2 cellular contexts compared by ENCODE assay signal in the genomic region with DNA sequence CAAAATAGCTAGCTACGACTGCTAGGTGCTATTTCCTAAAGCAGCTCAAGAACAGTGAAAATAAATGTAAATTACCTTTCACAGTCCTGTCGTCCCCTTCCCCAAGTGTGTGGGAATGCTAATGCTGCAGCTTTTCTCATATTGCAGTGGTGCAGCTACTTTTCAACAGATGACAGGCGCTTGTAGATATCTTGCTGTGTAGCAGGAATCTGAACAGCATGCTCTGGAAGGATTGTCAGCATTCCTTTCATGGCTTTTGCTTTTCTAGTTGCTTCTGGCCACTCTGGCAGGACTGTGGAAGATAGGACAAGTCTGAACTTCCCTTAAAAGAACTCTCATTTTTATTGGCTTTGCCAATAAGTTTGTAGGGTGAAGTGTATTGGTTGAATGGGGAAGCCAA.
A peak's percentile ranks its signal among the peaks of the same experiment; 100 is the strongest.
TF ChIP-seq lines count a peak whose summit lies in the region.

No MANE protein-coding gene starts in this region.

TF ChIP-seq in IMR-90, 13 proteins besides CTCF, POLR2A, EP300 and RAD21:
- no peak for TF ChIP-seq RCOR1 (IDR thresholded peaks at IDR 0.05; ENCODE audit: insufficient replicate concordance, low read length)
- TF ChIP-seq NFE2L2 (IDR thresholded peaks at IDR 0.05; ENCODE audit: low read depth, low read length), result no peak
- no peak for TF ChIP-seq MAZ (IDR thresholded peaks at IDR 0.05; ENCODE audit: borderline replicate concordance, low read depth, low read length)
- no peak for TF ChIP-seq RFX5 (IDR thresholded peaks at IDR 0.05; ENCODE audit: low read depth, low read length)
- TF ChIP-seq, protein P1, sequence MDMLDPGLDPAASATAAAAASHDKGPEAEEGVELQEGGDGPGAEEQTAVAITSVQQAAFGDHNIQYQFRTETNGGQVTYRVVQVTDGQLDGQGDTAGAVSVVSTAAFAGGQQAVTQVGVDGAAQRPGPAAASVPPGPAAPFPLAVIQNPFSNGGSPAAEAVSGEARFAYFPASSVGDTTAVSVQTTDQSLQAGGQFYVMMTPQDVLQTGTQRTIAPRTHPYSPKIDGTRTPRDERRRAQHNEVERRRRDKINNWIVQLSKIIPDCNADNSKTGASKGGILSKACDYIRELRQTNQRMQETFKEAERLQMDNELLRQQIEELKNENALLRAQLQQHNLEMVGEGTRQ (IDR thresholded peaks at IDR 0.05; ENCODE audit: low read depth, low read length), result no peak
- no peak for TF ChIP-seq MXI1 (IDR thresholded peaks at IDR 0.05; ENCODE audit: borderline replicate concordance, low read depth, low read length)
- TF ChIP-seq CHD1 (IDR thresholded peaks at IDR 0.05; ENCODE audit: low read depth, low read length), result no peak
- TF ChIP-seq MAFK (IDR thresholded peaks at IDR 0.05; ENCODE audit: low read depth, low read length), result no peak
- no peak for TF ChIP-seq CEBPB (IDR thresholded peaks at IDR 0.05; ENCODE audit: low read depth, low read length)
- no peak for TF ChIP-seq BHLHE40 (IDR thresholded peaks at IDR 0.05; ENCODE audit: low read depth, low read length)
- TF ChIP-seq FOS (IDR thresholded peaks at IDR 0.05; ENCODE audit: low read depth, low read length), result no peak
- no peak for TF ChIP-seq ELK1 (IDR thresholded peaks at IDR 0.05; ENCODE audit: borderline replicate concordance, low read depth, low read length)
- TF ChIP-seq SMC3 (IDR thresholded peaks at IDR 0.05; ENCODE audit: low read depth, low read length), result no peak

TF ChIP-seq in neural cell, 6 proteins besides CTCF, POLR2A, EP300 and RAD21 (continued from another document):
- TF ChIP-seq TAF1 (IDR thresholded peaks at IDR 0.05; ENCODE audit: low read depth), result no peak
- no peak for TF ChIP-seq EZH2 (IDR thresholded peaks at IDR 0.05; ENCODE audit: borderline replicate concordance, insufficient read depth, low read length, poor library complexity, severe bottlenecking)
- TF ChIP-seq POLR2AphosphoS5 (IDR thresholded peaks at IDR 0.05), result peak; percentile 30
- no peak for TF ChIP-seq REST (IDR thresholded peaks at IDR 0.05; ENCODE audit: borderline replicate concordance)
- no peak for TF ChIP-seq MXI1 (conservative IDR thresholded peaks at IDR 0.05; ENCODE audit: poor library complexity, severe bottlenecking)
